21 cellular contexts compared by ENCODE assay signal in the genomic region with DNA sequence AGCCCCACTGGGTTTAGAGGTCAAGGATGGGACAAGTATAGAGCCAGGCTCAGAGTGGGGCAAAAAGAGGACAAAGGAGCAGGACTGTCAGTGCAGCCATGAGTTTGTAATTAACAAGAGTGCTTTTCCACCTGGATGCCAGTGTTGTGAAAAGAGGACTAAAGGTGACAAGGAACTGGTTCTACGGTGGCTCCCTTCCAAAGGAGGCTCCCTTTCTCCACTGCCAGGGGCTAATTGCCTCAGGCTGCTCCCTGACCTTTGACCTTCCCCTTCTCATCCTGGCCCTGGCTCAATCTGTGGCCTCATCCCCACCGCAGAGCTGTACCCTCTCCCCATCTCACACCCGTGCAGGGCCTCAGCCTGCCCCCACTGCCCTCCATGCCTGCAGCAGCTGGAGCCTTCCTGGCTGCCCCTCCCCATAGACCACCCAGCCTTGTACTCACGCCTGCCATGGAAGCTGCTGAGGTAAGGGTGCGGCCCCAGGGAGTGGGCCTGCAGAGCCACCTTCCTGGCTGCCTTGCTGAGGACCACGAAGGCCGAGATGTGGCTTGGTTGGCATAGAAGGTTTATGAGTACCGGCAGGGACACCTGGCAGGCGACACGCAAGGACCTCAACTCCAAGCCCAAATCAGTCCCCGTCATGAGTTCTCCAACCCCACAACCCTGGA. TPM values are rescaled to one million over a fixed set of nuclear protein-coding genes. Genes with fewer than 3 reads are reported as not detected.
DNase-seq lines count a peak whose midpoint lies in the region; FAIRE-seq and TF ChIP-seq lines count a peak whose summit lies in the region.
"Had no signal": no experiment of that assay in that cellular context is flagged by ENCODE, and none has a peak within 500 bp of the region (broad histone marks: within the 10 kb centered on the region; RNA-seq: fewer than 3 reads in every experiment).

No MANE protein-coding gene starts in this region.

- in situ Hi-C loops in KBM-7 (cut with MboI; ENCODE audit: low pct_unique_long_range_greater_than_20kb, low sequenced_read_pairs), result no loop called here

- H3K9me3 ChIP-seq in H1 (ENCODE audit: insufficient read depth in 2 of 2, low read depth in 1 of 2, low read length in 1 of 2), result no peaks in the 10 kb centered on the region
- no peaks in the 10 kb centered on the region for H3K9me3 ChIP-seq in mucosa of rectum (ENCODE audit: control insufficient read depth in 2 of 2, low read length in 2 of 2)
- no peaks in the 10 kb centered on the region for H3K9me3 ChIP-seq in left ventricle myocardium inferior (replicated peaks)
- H3K9me3 ChIP-seq: HAP-1 had no signal

- TF ChIP-seq RAD21 in H1 (IDR thresholded peaks at IDR 0.05 in 1 of 2, conservative IDR thresholded peaks at IDR 0.05 in 1 of 2; ENCODE audit: low read depth in 2 of 2, low read length in 2 of 2), result no peak

- H3K4me1 ChIP-seq in H1 (replicated peaks in 1 of 4; ENCODE audit: control insufficient read depth in 3 of 4, insufficient read depth in 4 of 4, low read length in 3 of 4) (no peaks in the 10 kb centered on the region; a peak in 2 of 7 replicates), mucosa of rectum (ENCODE audit: control insufficient read depth in 2 of 2, insufficient read depth in 2 of 2, low read length in 2 of 2) (peaks cover 8 to 12% of the 10 kb centered on the region in 2 donors), left ventricle myocardium inferior (no peaks in the 10 kb centered on the region)
- H3K4me1 ChIP-seq: HAP-1 had no signal

- no peak overlapping the region for H2AK5ac ChIP-seq in H1 (ENCODE audit: low read depth, low read length)

- H4K91ac ChIP-seq in H1 (replicated peaks; ENCODE audit: insufficient read length, low read length), result no peak overlapping the region

- H2BK12ac ChIP-seq in H1 (ENCODE audit: low read depth, low read length), result peak overlapping the region; percentile 33; the same call in 1 of the 2 replicates

- no peak overlapping the region for H2BK120ac ChIP-seq in H1 (replicated peaks; ENCODE audit: low read depth, low read length)

- TF ChIP-seq EP300 in H1 (IDR thresholded peaks at IDR 0.05; ENCODE audit: borderline replicate concordance in 1 of 2, low read depth in 2 of 2, low read length in 2 of 2), result no peak

- 95% methylated on average over 11 of the region's 11 CpGs; no CpG with 5 or more reads in 1 of the 2 experiments for WGBS in H1 (ENCODE audit: extremely low coverage in 1 of 2, insufficient coverage in 1 of 2, insufficient read length in 1 of 2, insufficient replicate concordance in 2 of 2, low coverage in 1 of 2, low lambda C conversion rate in 2 of 2, missing lambda C conversion rate in 1 of 2), 2 experiments

- no peak overlapping the region for H3K14ac ChIP-seq in H1 (ENCODE audit: insufficient read length)

- no peak overlapping the region for H2BK20ac ChIP-seq in H1 (ENCODE audit: low read length)

- H3K23me2 ChIP-seq in H1 (ENCODE audit: low read depth, low read length), result no peaks in the 10 kb centered on the region; the same call in 1 of the 2 replicates

- H3K36me3 ChIP-seq in H1 (ENCODE audit: control insufficient read depth in 2 of 4, insufficient read depth in 4 of 4, low read length in 3 of 4) (no peaks in the 10 kb centered on the region), mucosa of rectum (ENCODE audit: control insufficient read depth in 2 of 2, insufficient read depth in 2 of 2, low read length in 2 of 2) (no peaks in the 10 kb centered on the region), left ventricle myocardium inferior (no peaks in the 10 kb centered on the region)
- H3K36me3 ChIP-seq: HAP-1 had no signal

- no peak overlapping the region for H3K4me2 ChIP-seq in H1 (ENCODE audit: insufficient read depth in 1 of 2, low read depth in 2 of 2, low read length in 2 of 2)

- intact Hi-C loops in left ventricle myocardium inferior (cut with micrococcal nuclease), result no loop called here

- H3K27ac ChIP-seq in H1 (ENCODE audit: low read depth, low read length) (no peak overlapping the region), mucosa of rectum (ENCODE audit: low read depth in 2 of 2, low read length in 2 of 2) (peak overlapping the region; percentile 58 to 61), left ventricle myocardium inferior (replicated peaks) (no peak overlapping the region)
- H3K27ac ChIP-seq: 22Rv1, HL-60 had no signal

- H3K18ac ChIP-seq in H1 (ENCODE audit: extremely low read depth, low read length), result no peak overlapping the region; the same call in 1 of the 2 replicates

- no peaks in the 10 kb centered on the region for H4K20me1 ChIP-seq in H1 (replicated peaks in 1 of 2; ENCODE audit: control insufficient read depth in 1 of 2, insufficient read depth in 2 of 2, low read length in 2 of 2)

- TF ChIP-seq POLR2A in H1 (IDR thresholded peaks at IDR 0.05; ENCODE audit: control extremely low read depth in 1 of 2, low read depth in 2 of 2, low read length in 2 of 2), result no peak

- H2BK15ac ChIP-seq in H1 (ENCODE audit: low read length), result no peak overlapping the region; the same call in 1 of the 2 replicates

- H3K79me1 ChIP-seq in H1 (ENCODE audit: low read depth, low read length), result no peaks in the 10 kb centered on the region

- no peak overlapping the region for H4K5ac ChIP-seq in H1 (ENCODE audit: insufficient read length, low read depth, low read length)

- TF ChIP-seq CTCF in H1 (IDR thresholded peaks at IDR 0.05; ENCODE audit: control extremely low read depth in 1 of 3, insufficient read depth in 1 of 3, low read depth in 1 of 3, low read length in 3 of 3) (no peak), left ventricle myocardium inferior (IDR thresholded peaks at IDR 0.05; ENCODE audit: borderline replicate concordance) (no peak)

- no peak overlapping the region for H3K4ac ChIP-seq in H1 (replicated peaks; ENCODE audit: insufficient read length, low read depth, low read length)

- H3K4me3 ChIP-seq in H1 (ENCODE audit: extremely low read depth in 1 of 4, insufficient read depth in 2 of 4, low read depth in 3 of 4, low read length in 4 of 4) (no peak overlapping the region), mucosa of rectum (ENCODE audit: low read length in 2 of 2) (peak overlapping the region in 1 of 2 donors; percentile 1), left ventricle myocardium inferior (no peak overlapping the region)
- H3K4me3 ChIP-seq: HAP-1 had no signal

- H2AFZ ChIP-seq in H1 (ENCODE audit: low read length), result no peak overlapping the region

- CTCF ChIA-PET in H1 (lab: Charles Lee; ENCODE audit: partially characterized antibody), result interaction anchor here (0.6 to 1.8 kb wide), 3 partner anchors 14 to 21 kb away, joined by 4 to 7 read pairs (median 5); no protein-coding TSS in a partner anchor

- DNase-seq in NCI-H2029 treated with DMSO at 0.1 percent for 48 hours (lab: John Stamatoyannopoulos, UW) (peak; percentile 16), NCI-H2029 (lab: John Stamatoyannopoulos, UW) (no peak), H1 (ENCODE audit: low read depth in 1 of 2, low spot score in 2 of 2) (no peak), T-helper 1 cell (no peak), GM03348 (ENCODE audit: low spot score) (no peak), left ventricle myocardium inferior (no peak), KBM-7 (no peak)
- DNase-seq: DMS79 treated with DMSO at 0.1 percent for 48 hours, NCI-H1105 treated with DMSO at 0.1 percent for 48 hours, NCI-H1694 treated with DMSO at 0.1 percent for 48 hours, NCI-H2227 treated with DMSO at 0.1 percent for 48 hours, NCI-H510A treated with DMSO at 0.1 percent for 48 hours, NCI-H774, RPMI8226, SIG-M5 had no signal

- FAIRE-seq in H1 (lab: Jason Lieb, UNC), result no peak
- FAIRE-seq: G401.6, HTR-8/SVneo had no signal

- H3K27me3 ChIP-seq in H1 (replicated peaks in 1 of 4; ENCODE audit: control insufficient read depth in 3 of 4, extremely low read depth in 1 of 4, insufficient read depth in 3 of 4, low read length in 3 of 4) (no peaks in the 10 kb centered on the region), mucosa of rectum (ENCODE audit: control insufficient read depth in 2 of 2, insufficient read depth in 2 of 2, low read length in 2 of 2) (no peaks in the 10 kb centered on the region), left ventricle myocardium inferior (ENCODE audit: low read depth) (no peaks in the 10 kb centered on the region)

- H3K9ac ChIP-seq in H1 (replicated peaks in 1 of 4; ENCODE audit: extremely low read depth in 1 of 4, low read depth in 3 of 4, low read length in 3 of 4) (no peak overlapping the region), mucosa of rectum (ENCODE audit: low read depth in 1 of 2, low read length in 2 of 2) (peak overlapping the region in 1 of 2 donors; percentile 34)

- peak overlapping the region; percentile 75; the same call in 1 of the 2 replicates for H4K8ac ChIP-seq in H1 (ENCODE audit: extremely low read depth, insufficient read depth, low read length)

- POLR2A ChIA-PET in H1 (lab: Charles Lee; ENCODE audit: partially characterized antibody), result interaction anchor here (0.7 to 0.9 kb wide), 2 partner anchors 31 to 175 kb away, joined by 3 to 4 read pairs; no protein-coding TSS in a partner anchor

- no peak overlapping the region for H3K56ac ChIP-seq in H1 (replicated peaks; ENCODE audit: insufficient read length, low read depth, low read length)

- H3K23ac ChIP-seq in H1 (ENCODE audit: insufficient read length), result no peak overlapping the region

- no peak overlapping the region for H2BK5ac ChIP-seq in H1 (ENCODE audit: low read depth, low read length)

- H3K79me2 ChIP-seq in H1 (ENCODE audit: control insufficient read depth in 1 of 2, insufficient read depth in 2 of 2, low read length in 2 of 2), result no peaks in the 10 kb centered on the region

RNA-seq across cellular contexts. Expression of a gene that starts 24.8 kb away (rescaled TPM):
- total RNA-seq in H1 (2021; fragmentation: NEBNext Ultra II Directional; extraction: Animal tissue kit (Norgen Biotek cat#: 25700)), result 227 and 243 TPM in 2 replicates
- 72.6 and 82.0 TPM in 2 replicates for polyA plus RNA-seq in H1 (2011; rRNA removed)
- polyA plus RNA-seq in H1 (2011; cell fraction: cytosol; rRNA removed), result 106 TPM
- polyA plus RNA-seq in H1 (2011; cell fraction: nucleus; rRNA removed), result 112 TPM
- 158 to 191 TPM (median 164 TPM) in 4 replicates for polyA plus RNA-seq in H1 (2012, experiment 1 of 2)
- 169 TPM for polyA plus RNA-seq in H1 (2012, experiment 2 of 2)
- 116 TPM for polyA plus RNA-seq in H1 (2013, experiment 1 of 2)
- polyA plus RNA-seq in H1 (2013, experiment 2 of 2), result 114 TPM
- polyA minus RNA-seq in H1 (2011; rRNA and poly(A)+ RNA removed), result 119 and 142 TPM in 2 replicates
- 99.8 TPM for polyA minus RNA-seq in H1 (2011; cell fraction: cytosol; rRNA and poly(A)+ RNA removed)
- polyA minus RNA-seq in H1 (2011; cell fraction: nucleus; rRNA and poly(A)+ RNA removed), result 91.1 TPM
- total RNA-seq in left ventricle myocardium inferior, result 57.0 TPM

RNA-seq across cellular contexts. Expression of a gene that starts 42.5 kb away (rescaled TPM):
- 22.9 and 23.0 TPM in 2 replicates for total RNA-seq in H1 (2021; fragmentation: NEBNext Ultra II Directional; extraction: Animal tissue kit (Norgen Biotek cat#: 25700))
- polyA plus RNA-seq in H1 (2011; rRNA removed), result 15.0 and 20.8 TPM in 2 replicates
- 21.5 TPM for polyA plus RNA-seq in H1 (2011; cell fraction: cytosol; rRNA removed)
- 47.7 TPM for polyA plus RNA-seq in H1 (2011; cell fraction: nucleus; rRNA removed)
- 39.0 to 45.0 TPM (median 40.5 TPM) in 4 replicates for polyA plus RNA-seq in H1 (2012, experiment 1 of 2)
- 16.1 TPM for polyA plus RNA-seq in H1 (2012, experiment 2 of 2)
- 12.1 TPM for polyA plus RNA-seq in H1 (2013, experiment 1 of 2)
- 10.8 TPM for polyA plus RNA-seq in H1 (2013, experiment 2 of 2)
- polyA minus RNA-seq in H1 (2011; rRNA and poly(A)+ RNA removed), result 35.9 and 37.4 TPM in 2 replicates
- polyA minus RNA-seq in H1 (2011; cell fraction: cytosol; rRNA and poly(A)+ RNA removed), result 17.5 TPM
- polyA minus RNA-seq in H1 (2011; cell fraction: nucleus; rRNA and poly(A)+ RNA removed), result 38.8 TPM
- total RNA-seq in left ventricle myocardium inferior, result 12.4 TPM

Comparison
In these comparisons a context has a peak if more than half of its experiments do, and no peak if none do; other contexts are left out.
1. H3K27ac ChIP-seq: peak in mucosa of rectum (2 of 2); none in H1 (single experiment) and left ventricle myocardium inferior (single experiment).